In genomic region chr18:7567487-7568425, GRCh38 we compare ENCODE assay signal across 8 cellular contexts. TPM values are rescaled to one million over a fixed set of nuclear protein-coding genes. Genes with fewer than 3 reads are reported as not detected.
A peak's percentile ranks its signal among the peaks of the same experiment; 100 is the strongest.
DNase-seq lines count a peak whose midpoint lies in the region; ATAC-seq and TF ChIP-seq lines count a peak whose summit lies in the region.

No MANE protein-coding gene starts in this region.

- H3K9ac ChIP-seq in trophoblast cell (ENCODE audit: low read length): peak overlapping the region; percentile 95

- H3K27ac ChIP-seq in ascending aorta (peak overlapping the region; percentile 93 to 98), heart right ventricle (peak overlapping the region; percentile 92 to 100 (median 98)), trophoblast cell (ENCODE audit: low read depth, low read length) (peak overlapping the region; percentile 86)

- peak overlapping the region; percentile 100 for H3K14ac ChIP-seq in trophoblast cell (ENCODE audit: low read length)

- TF ChIP-seq CTCF in ascending aorta (IDR thresholded peaks at IDR 0.05) (peak in 1 of 3 experiments; percentile 4), heart right ventricle (IDR thresholded peaks at IDR 0.05) (peak in 2 of 9 donors; percentile 7 to 10)

- H2BK5ac ChIP-seq in trophoblast cell (ENCODE audit: low read depth, low read length, poor library complexity): peak overlapping the region; percentile 58

- peak overlapping the region; percentile 96 for H2BK120ac ChIP-seq in trophoblast cell (ENCODE audit: insufficient read depth, low read length, poor library complexity)

- peak overlapping the region; percentile 98 for H4K91ac ChIP-seq in trophoblast cell (ENCODE audit: low read depth, low read length)

- H3K79me2 ChIP-seq in trophoblast cell (ENCODE audit: control insufficient read depth, insufficient read depth, low read length, poor library complexity): peaks cover 24% of the 10 kb centered on the region

- peak overlapping the region; percentile 89 for H2AFZ ChIP-seq in trophoblast cell (ENCODE audit: insufficient read depth, low read length, poor library complexity)

- peak; percentile 7 to 48 (median 20) for ATAC-seq in heart right ventricle
- no peak for ATAC-seq in GM19467 (IDR thresholded peaks at IDR 0.05; ENCODE audit: unreplicated experiment)

- H3K36me3 ChIP-seq in ascending aorta (no peaks in the 10 kb centered on the region), heart right ventricle (no peaks in the 10 kb centered on the region), trophoblast cell (ENCODE audit: control insufficient read depth in 1 of 2, insufficient read depth in 2 of 2, low read length in 2 of 2) (no peaks in the 10 kb centered on the region)

- peak overlapping the region; percentile 85 to 96 for H3K4me3 ChIP-seq in ascending aorta
- peak overlapping the region; percentile 76 to 95 (median 88) for H3K4me3 ChIP-seq in heart right ventricle
- peak overlapping the region; percentile 93 for H3K4me3 ChIP-seq in trophoblast cell (ENCODE audit: low read depth, low read length)

- no peaks in the 10 kb centered on the region for H3K27me3 ChIP-seq in ascending aorta
- H3K27me3 ChIP-seq in heart right ventricle: peaks cover 0 to 60% (median 0%) of the 10 kb centered on the region in 7 donors
- no peaks in the 10 kb centered on the region for H3K27me3 ChIP-seq in trophoblast cell (ENCODE audit: insufficient read depth, low read length)

- H3K23ac ChIP-seq in trophoblast cell (ENCODE audit: low read length): no peak overlapping the region

- H3K79me1 ChIP-seq in trophoblast cell (ENCODE audit: low read length): peaks cover 22% of the 10 kb centered on the region

- H3K9me3 ChIP-seq in ascending aorta (no peaks in the 10 kb centered on the region), heart right ventricle (no peaks in the 10 kb centered on the region), trophoblast cell (ENCODE audit: insufficient read depth, low read depth, low read length) (no peaks in the 10 kb centered on the region)

- DNase-seq in SKM-1 treated with dmso at 0.1 percent for 144 hours (lab: John Stamatoyannopoulos, UW; ENCODE audit: unreplicated experiment): peak; percentile 40
- no peak for DNase-seq in SKM-1 (lab: John Stamatoyannopoulos, UW; ENCODE audit: unreplicated experiment)
- DNase-seq in HuH-7 (ENCODE audit: low spot score): peak; percentile 31
- peak in 1 of 2 donors; percentile 73 for DNase-seq in ascending aorta (ENCODE audit: low spot score in 2 of 2)
- DNase-seq in heart right ventricle: peak; percentile 43 to 55
- DNase-seq in trophoblast cell: peak; percentile 61 to 80
- no peak for DNase-seq in GF-D8 (lab: John Stamatoyannopoulos, UW)

- H3K18ac ChIP-seq in trophoblast cell (ENCODE audit: low read length): peak overlapping the region; percentile 100

- peaks cover 0 to 27% of the 10 kb centered on the region in 2 donors for H3K4me1 ChIP-seq in ascending aorta
- peaks cover 3 to 64% (median 37%) of the 10 kb centered on the region in 9 donors for H3K4me1 ChIP-seq in heart right ventricle
- peaks cover 2 to 5% of the 10 kb centered on the region in 2 experiments for H3K4me1 ChIP-seq in trophoblast cell (ENCODE audit: control insufficient read depth in 1 of 2, insufficient read depth in 2 of 2, low read length in 2 of 2)

- H3K4me2 ChIP-seq in trophoblast cell (ENCODE audit: low read length): peak overlapping the region; percentile 79

- peak overlapping the region; percentile 23 for H2AK5ac ChIP-seq in trophoblast cell (ENCODE audit: low read length)

- peak overlapping the region; percentile 87 for H2BK12ac ChIP-seq in trophoblast cell (ENCODE audit: low read length)

- intact Hi-C loops in ascending aorta (cut with DNase I) (loop anchor here (2.0 to 10.0 kb wide), 11 partner anchors 31 to 777 kb away; no protein-coding TSS in a partner anchor), heart right ventricle (cut with DNase I) (loop anchor here (1.0 to 10.0 kb wide), 24 partner anchors 40 to 917 kb away; no protein-coding TSS in a partner anchor)

- H4K8ac ChIP-seq in trophoblast cell (ENCODE audit: low read depth, low read length): peak overlapping the region; percentile 70

- H4K12ac ChIP-seq in trophoblast cell (ENCODE audit: low read depth, low read length): peak overlapping the region; percentile 45

- H3K4ac ChIP-seq in trophoblast cell (ENCODE audit: low read depth, low read length): peak overlapping the region; percentile 97

- 0% methylated on average over 65 to 107 of the region's 107 CpGs for WGBS in heart right ventricle, 2 donors
- no CpG with 5 or more reads among the region's 107 CpGs for WGBS in trophoblast cell (ENCODE audit: extremely low coverage, insufficient coverage, insufficient read length)

RNA-seq across cellular contexts. Expression of gene PTPRM, which starts 0.6 kb away (rescaled TPM):
- total RNA-seq in ascending aorta: 257 TPM
- 100 to 1,000 TPM; 104 to 170 (median 145) TPM for total RNA-seq in heart right ventricle
- 100 to 1,000 TPM in 1 of 2 donors, 10 to 100 TPM in 1; 81.7 to 118 TPM for polyA plus RNA-seq in heart right ventricle
- polyA plus RNA-seq in trophoblast cell (2013): 73.1 and 78.5 TPM in 2 replicates

Comparison
In these comparisons a context has a peak if more than half of its experiments do, and no peak if none do; other contexts are left out.
1. DNase-seq: peak in SKM-1 treated with dmso at 0.1 percent for 144 hours (single experiment), HuH-7 (single experiment), heart right ventricle (2 of 2) and trophoblast cell (2 of 2); none in SKM-1 (single experiment) and GF-D8 (single experiment).
2. Peak in every context shown above with its lines, with median percentiles within 50 percentile points of each other: H3K27ac ChIP-seq and H3K4me3 ChIP-seq.